Comparison of ENCODE assay signal across 8 cellular contexts in the genomic region with DNA sequence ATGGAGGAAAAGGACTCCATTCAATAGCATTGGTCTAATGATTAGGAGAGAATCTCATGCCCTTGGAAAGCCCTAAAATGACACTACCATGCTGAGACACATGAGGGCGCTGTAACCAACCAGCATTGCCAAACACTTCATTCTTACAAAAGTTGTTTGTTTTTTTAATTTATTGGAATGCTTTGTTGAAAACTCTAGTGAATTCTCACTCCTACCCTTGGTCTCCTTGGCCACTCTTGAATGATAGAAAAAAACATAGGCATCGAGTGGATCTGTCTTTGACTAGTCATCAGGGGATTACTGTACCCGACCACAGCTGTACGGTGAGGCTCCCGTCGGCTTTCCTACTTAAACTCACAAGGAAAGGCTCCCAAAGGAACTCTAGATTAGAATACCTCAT. TPM values are rescaled to one million over a fixed set of nuclear protein-coding genes. Genes with fewer than 3 reads are reported as not detected.
DNase-seq lines count a peak whose midpoint lies in the region; ATAC-seq, FAIRE-seq and TF ChIP-seq lines count a peak whose summit lies in the region.

No MANE protein-coding gene starts in this region.

- 81 to 84% methylated on average over 6 of the region's 6 CpGs for WGBS in pancreas, 2 donors

- DNase-seq in NB4 (ENCODE audit: low read depth) (peak; percentile 69), activated T-cell treated with anti-CD3 and anti-CD28 coated beads for 24 hours (ENCODE audit: low read depth) (peak; percentile 39), fibroblast of pulmonary artery (ENCODE audit: low read depth) (peak; percentile 83), pancreas (peak in 2 of 6 donors; percentile 55 to 59), vagina (ENCODE audit: extremely low spot score in 2 of 2) (no peak), NCI-H345 treated with DMSO at 0.1 percent for 48 hours (lab: John Stamatoyannopoulos, UW; ENCODE audit: unreplicated experiment) (no peak)

- H3K27ac ChIP-seq in pancreas (no peak overlapping the region), vagina (peak overlapping the region; percentile 16)

- FAIRE-seq in pancreas (lab: Jason Lieb, UNC) = no peak

- H3K27me3 ChIP-seq in pancreas (no peaks in the 10 kb centered on the region), vagina (no peaks in the 10 kb centered on the region)

- peaks cover 0 to 3% (median 0%) of the 10 kb centered on the region in 4 donors for H3K9me3 ChIP-seq in pancreas
- H3K9me3 ChIP-seq in vagina = no peaks in the 10 kb centered on the region

- H3K4me1 ChIP-seq in pancreas (peaks cover 17 to 45% (median 18%) of the 10 kb centered on the region in 3 donors), vagina (peaks cover 5% of the 10 kb centered on the region)

- H3K4me3 ChIP-seq in NB4 (ENCODE audit: low read depth, low read length) = no peak overlapping the region
- H3K4me3 ChIP-seq in fibroblast of pulmonary artery (replicated peaks; ENCODE audit: low read depth, low read length) = no peak overlapping the region
- H3K4me3 ChIP-seq in pancreas = no peak overlapping the region
- H3K4me3 ChIP-seq in vagina = no peak overlapping the region

- TF ChIP-seq POLR2A in NB4 (IDR thresholded peaks at IDR 0.05; ENCODE audit: extremely low read depth, insufficient read length) = no peak
- no peak for TF ChIP-seq POLR2A in vagina (IDR thresholded peaks at IDR 0.05)

- TF ChIP-seq CTCF in GM12873 (IDR thresholded peaks at IDR 0.05; ENCODE audit: insufficient read depth, low read depth, low read length, missing control alignments) (peak; percentile 84), NB4 (IDR thresholded peaks at IDR 0.05; ENCODE audit: low read depth, low read length) (peak; percentile 91), fibroblast of pulmonary artery (IDR thresholded peaks at IDR 0.05; ENCODE audit: low read length, missing control alignments) (peak; percentile 90), pancreas (IDR thresholded peaks at IDR 0.05) (peak; percentile 48 to 64 (median 56)), vagina (IDR thresholded peaks at IDR 0.05) (peak in 2 of 3 experiments; percentile 31 to 42)

- H3K36me3 ChIP-seq in pancreas (no peaks in the 10 kb centered on the region), vagina (no peaks in the 10 kb centered on the region)

- ATAC-seq in pancreas (peak; percentile 37 to 54 (median 52)), GM21786 (IDR thresholded peaks at IDR 0.05; ENCODE audit: unreplicated experiment) (no peak)

- intact Hi-C loops in pancreas (cut with DNase I) = no loop called here
- intact Hi-C loops in vagina (cut with DNase I) = no loop called here

RNA-seq across cellular contexts. Expression of a gene that starts 29.3 kb away (rescaled TPM):
- total RNA-seq in pancreas (10 to 100 TPM; 33.9 to 83.3 (median 49.9) TPM), vagina (114 TPM)
- polyA plus RNA-seq in pancreas = 10 to 100 TPM; 31.9 to 44.7 TPM

RNA-seq across cellular contexts. Expression of a gene that starts 55.2 kb away (rescaled TPM):
- total RNA-seq in pancreas (100 to 1,000 TPM in 1 of 6 donors, 10 to 100 TPM in 5; 66.9 to 112 (median 83.3) TPM), vagina (90.4 TPM)
- polyA plus RNA-seq in pancreas = 10 to 100 TPM; 34.1 to 69.3 TPM

Comparison
In these comparisons a context has a peak if more than half of its experiments do, and no peak if none do; other contexts are left out.
1. CTCF ChIP-seq: peak in every context shown above with its lines; median percentile 91 in NB4; 90 in fibroblast of pulmonary artery; 84 in GM12873; 56 in pancreas; 36 in vagina.
2. DNase-seq: peak in NB4 (single experiment), activated T-cell treated with anti-CD3 and anti-CD28 coated beads for 24 hours (single experiment) and fibroblast of pulmonary artery (single experiment); none in vagina (0 of 2) and NCI-H345 treated with DMSO at 0.1 percent for 48 hours (single experiment).